1 cellular context compared by ENCODE assay signal in the genomic region with DNA sequence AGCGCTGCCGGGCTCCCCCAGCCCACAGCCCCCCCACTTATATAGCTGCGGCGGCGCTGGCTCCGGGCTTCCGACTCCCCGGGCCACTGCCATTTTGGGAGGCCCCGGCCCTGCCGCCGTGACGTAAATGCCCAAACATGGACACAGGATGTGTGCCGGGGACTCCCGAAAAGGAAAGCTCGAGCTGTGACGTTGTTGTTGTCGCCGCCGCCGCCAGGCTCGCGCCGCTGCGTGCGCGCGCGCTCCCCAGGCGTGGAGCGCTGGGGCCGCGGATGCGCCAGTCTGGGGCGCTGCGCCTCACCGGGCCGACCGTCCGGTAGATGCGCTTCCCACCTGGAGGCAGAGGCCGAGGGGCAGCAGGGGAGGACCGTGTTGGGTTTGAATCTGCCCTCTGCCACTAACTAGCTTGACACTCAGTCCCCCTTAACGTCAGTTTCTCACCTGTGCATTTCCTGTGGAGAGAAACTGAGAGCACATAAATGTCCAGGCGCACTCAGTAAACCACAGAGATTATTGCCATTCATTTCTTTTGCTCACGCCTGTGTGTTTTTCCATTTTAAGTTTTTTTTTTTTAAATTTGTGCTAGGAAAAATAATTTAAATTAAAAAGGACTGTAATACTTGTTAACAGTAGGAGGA.
A peak's percentile ranks its signal among the peaks of the same experiment; 100 is the strongest.
TF ChIP-seq lines count a peak whose summit lies in the region.

A gene (minus strand): TSS at position 15 of the 638 bp plus-strand sequence. CDS start 231 bp downstream, outside the sequence.

TF ChIP-seq in HepG2, 621 proteins besides CTCF, POLR2A, EP300 and RAD21 (continued from another document and continues in another):
- TF ChIP-seq, protein P1, sequence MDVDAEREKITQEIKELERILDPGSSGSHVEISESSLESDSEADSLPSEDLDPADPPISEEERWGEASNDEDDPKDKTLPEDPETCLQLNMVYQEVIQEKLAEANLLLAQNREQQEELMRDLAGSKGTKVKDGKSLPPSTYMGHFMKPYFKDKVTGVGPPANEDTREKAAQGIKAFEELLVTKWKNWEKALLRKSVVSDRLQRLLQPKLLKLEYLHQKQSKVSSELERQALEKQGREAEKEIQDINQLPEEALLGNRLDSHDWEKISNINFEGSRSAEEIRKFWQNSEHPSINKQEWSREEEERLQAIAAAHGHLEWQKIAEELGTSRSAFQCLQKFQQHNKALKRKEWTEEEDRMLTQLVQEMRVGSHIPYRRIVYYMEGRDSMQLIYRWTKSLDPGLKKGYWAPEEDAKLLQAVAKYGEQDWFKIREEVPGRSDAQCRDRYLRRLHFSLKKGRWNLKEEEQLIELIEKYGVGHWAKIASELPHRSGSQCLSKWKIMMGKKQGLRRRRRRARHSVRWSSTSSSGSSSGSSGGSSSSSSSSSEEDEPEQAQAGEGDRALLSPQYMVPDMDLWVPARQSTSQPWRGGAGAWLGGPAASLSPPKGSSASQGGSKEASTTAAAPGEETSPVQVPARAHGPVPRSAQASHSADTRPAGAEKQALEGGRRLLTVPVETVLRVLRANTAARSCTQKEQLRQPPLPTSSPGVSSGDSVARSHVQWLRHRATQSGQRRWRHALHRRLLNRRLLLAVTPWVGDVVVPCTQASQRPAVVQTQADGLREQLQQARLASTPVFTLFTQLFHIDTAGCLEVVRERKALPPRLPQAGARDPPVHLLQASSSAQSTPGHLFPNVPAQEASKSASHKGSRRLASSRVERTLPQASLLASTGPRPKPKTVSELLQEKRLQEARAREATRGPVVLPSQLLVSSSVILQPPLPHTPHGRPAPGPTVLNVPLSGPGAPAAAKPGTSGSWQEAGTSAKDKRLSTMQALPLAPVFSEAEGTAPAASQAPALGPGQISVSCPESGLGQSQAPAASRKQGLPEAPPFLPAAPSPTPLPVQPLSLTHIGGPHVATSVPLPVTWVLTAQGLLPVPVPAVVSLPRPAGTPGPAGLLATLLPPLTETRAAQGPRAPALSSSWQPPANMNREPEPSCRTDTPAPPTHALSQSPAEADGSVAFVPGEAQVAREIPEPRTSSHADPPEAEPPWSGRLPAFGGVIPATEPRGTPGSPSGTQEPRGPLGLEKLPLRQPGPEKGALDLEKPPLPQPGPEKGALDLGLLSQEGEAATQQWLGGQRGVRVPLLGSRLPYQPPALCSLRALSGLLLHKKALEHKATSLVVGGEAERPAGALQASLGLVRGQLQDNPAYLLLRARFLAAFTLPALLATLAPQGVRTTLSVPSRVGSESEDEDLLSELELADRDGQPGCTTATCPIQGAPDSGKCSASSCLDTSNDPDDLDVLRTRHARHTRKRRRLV (CRISPR knock-in tag; IDR thresholded peaks at IDR 0.05): no peak
- TF ChIP-seq SP2 (CRISPR knock-in tag; IDR thresholded peaks at IDR 0.05) (no peak), HOXA7 (CRISPR knock-in tag; IDR thresholded peaks at IDR 0.05) (no peak), SAP130 (CRISPR knock-in tag; IDR thresholded peaks at IDR 0.05; ENCODE audit: low read depth) (peak; percentile 61), FOXA3 (CRISPR knock-in tag; IDR thresholded peaks at IDR 0.05) (no peak), ZNF101 (CRISPR knock-in tag; IDR thresholded peaks at IDR 0.05; ENCODE audit: borderline replicate concordance, low read depth) (no peak), ZNF326 (CRISPR knock-in tag; IDR thresholded peaks at IDR 0.05; ENCODE audit: borderline replicate concordance) (no peak), FOXM1 (CRISPR knock-in tag; IDR thresholded peaks at IDR 0.05) (no peak), PAWR (CRISPR knock-in tag; IDR thresholded peaks at IDR 0.05; ENCODE audit: borderline replicate concordance) (no peak), CENPT (CRISPR knock-in tag; IDR thresholded peaks at IDR 0.05; ENCODE audit: low read depth) (0 out of 2 replicates have a peak, but pooled peaks have one; percentile 57), SOX6 (IDR thresholded peaks at IDR 0.05) (no peak), SOX6 (CRISPR knock-in tag; IDR thresholded peaks at IDR 0.05) (no peak), HDAC2 (CRISPR knock-in tag; IDR thresholded peaks at IDR 0.05) (no peak), AHR (CRISPR knock-in tag; IDR thresholded peaks at IDR 0.05) (no peak), ZNF460 (CRISPR knock-in tag; IDR thresholded peaks at IDR 0.05; ENCODE audit: borderline replicate concordance) (no peak), HES4 (CRISPR knock-in tag; IDR thresholded peaks at IDR 0.05; ENCODE audit: borderline replicate concordance) (no peak), ZNF670 (CRISPR knock-in tag; IDR thresholded peaks at IDR 0.05; ENCODE audit: borderline replicate concordance) (no peak), SP5 (CRISPR knock-in tag; IDR thresholded peaks at IDR 0.05; ENCODE audit: borderline replicate concordance, low read depth) (no peak), BHLHE40 (IDR thresholded peaks at IDR 0.05; ENCODE audit: low read length) (no peak), ZNF703 (CRISPR knock-in tag; IDR thresholded peaks at IDR 0.05; ENCODE audit: borderline replicate concordance) (no peak)
- TF ChIP-seq, protein P2, sequence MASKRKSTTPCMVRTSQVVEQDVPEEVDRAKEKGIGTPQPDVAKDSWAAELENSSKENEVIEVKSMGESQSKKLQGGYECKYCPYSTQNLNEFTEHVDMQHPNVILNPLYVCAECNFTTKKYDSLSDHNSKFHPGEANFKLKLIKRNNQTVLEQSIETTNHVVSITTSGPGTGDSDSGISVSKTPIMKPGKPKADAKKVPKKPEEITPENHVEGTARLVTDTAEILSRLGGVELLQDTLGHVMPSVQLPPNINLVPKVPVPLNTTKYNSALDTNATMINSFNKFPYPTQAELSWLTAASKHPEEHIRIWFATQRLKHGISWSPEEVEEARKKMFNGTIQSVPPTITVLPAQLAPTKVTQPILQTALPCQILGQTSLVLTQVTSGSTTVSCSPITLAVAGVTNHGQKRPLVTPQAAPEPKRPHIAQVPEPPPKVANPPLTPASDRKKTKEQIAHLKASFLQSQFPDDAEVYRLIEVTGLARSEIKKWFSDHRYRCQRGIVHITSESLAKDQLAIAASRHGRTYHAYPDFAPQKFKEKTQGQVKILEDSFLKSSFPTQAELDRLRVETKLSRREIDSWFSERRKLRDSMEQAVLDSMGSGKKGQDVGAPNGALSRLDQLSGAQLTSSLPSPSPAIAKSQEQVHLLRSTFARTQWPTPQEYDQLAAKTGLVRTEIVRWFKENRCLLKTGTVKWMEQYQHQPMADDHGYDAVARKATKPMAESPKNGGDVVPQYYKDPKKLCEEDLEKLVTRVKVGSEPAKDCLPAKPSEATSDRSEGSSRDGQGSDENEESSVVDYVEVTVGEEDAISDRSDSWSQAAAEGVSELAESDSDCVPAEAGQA (IDR thresholded peaks at IDR 0.05; ENCODE audit: low read depth): no peak
- TF ChIP-seq, protein P2 (CRISPR knock-in tag; IDR thresholded peaks at IDR 0.05; ENCODE audit: borderline replicate concordance): no peak
- TF ChIP-seq, protein P3, sequence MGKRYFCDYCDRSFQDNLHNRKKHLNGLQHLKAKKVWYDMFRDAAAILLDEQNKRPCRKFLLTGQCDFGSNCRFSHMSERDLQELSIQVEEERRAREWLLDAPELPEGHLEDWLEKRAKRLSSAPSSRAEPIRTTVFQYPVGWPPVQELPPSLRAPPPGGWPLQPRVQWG (CRISPR knock-in tag; IDR thresholded peaks at IDR 0.05; ENCODE audit: borderline replicate concordance, low read depth): no peak
- TF ChIP-seq, protein P4, sequence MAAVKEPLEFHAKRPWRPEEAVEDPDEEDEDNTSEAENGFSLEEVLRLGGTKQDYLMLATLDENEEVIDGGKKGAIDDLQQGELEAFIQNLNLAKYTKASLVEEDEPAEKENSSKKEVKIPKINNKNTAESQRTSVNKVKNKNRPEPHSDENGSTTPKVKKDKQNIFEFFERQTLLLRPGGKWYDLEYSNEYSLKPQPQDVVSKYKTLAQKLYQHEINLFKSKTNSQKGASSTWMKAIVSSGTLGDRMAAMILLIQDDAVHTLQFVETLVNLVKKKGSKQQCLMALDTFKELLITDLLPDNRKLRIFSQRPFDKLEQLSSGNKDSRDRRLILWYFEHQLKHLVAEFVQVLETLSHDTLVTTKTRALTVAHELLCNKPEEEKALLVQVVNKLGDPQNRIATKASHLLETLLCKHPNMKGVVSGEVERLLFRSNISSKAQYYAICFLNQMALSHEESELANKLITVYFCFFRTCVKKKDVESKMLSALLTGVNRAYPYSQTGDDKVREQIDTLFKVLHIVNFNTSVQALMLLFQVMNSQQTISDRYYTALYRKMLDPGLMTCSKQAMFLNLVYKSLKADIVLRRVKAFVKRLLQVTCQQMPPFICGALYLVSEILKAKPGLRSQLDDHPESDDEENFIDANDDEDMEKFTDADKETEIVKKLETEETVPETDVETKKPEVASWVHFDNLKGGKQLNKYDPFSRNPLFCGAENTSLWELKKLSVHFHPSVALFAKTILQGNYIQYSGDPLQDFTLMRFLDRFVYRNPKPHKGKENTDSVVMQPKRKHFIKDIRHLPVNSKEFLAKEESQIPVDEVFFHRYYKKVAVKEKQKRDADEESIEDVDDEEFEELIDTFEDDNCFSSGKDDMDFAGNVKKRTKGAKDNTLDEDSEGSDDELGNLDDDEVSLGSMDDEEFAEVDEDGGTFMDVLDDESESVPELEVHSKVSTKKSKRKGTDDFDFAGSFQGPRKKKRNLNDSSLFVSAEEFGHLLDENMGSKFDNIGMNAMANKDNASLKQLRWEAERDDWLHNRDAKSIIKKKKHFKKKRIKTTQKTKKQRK (IDR thresholded peaks at IDR 0.05; ENCODE audit: low read length): no peak
- TF ChIP-seq, protein P5, sequence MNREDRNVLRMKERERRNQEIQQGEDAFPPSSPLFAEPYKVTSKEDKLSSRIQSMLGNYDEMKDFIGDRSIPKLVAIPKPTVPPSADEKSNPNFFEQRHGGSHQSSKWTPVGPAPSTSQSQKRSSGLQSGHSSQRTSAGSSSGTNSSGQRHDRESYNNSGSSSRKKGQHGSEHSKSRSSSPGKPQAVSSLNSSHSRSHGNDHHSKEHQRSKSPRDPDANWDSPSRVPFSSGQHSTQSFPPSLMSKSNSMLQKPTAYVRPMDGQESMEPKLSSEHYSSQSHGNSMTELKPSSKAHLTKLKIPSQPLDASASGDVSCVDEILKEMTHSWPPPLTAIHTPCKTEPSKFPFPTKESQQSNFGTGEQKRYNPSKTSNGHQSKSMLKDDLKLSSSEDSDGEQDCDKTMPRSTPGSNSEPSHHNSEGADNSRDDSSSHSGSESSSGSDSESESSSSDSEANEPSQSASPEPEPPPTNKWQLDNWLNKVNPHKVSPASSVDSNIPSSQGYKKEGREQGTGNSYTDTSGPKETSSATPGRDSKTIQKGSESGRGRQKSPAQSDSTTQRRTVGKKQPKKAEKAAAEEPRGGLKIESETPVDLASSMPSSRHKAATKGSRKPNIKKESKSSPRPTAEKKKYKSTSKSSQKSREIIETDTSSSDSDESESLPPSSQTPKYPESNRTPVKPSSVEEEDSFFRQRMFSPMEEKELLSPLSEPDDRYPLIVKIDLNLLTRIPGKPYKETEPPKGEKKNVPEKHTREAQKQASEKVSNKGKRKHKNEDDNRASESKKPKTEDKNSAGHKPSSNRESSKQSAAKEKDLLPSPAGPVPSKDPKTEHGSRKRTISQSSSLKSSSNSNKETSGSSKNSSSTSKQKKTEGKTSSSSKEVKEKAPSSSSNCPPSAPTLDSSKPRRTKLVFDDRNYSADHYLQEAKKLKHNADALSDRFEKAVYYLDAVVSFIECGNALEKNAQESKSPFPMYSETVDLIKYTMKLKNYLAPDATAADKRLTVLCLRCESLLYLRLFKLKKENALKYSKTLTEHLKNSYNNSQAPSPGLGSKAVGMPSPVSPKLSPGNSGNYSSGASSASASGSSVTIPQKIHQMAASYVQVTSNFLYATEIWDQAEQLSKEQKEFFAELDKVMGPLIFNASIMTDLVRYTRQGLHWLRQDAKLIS (CRISPR knock-in tag; IDR thresholded peaks at IDR 0.05): no peak
- TF ChIP-seq, protein P6, sequence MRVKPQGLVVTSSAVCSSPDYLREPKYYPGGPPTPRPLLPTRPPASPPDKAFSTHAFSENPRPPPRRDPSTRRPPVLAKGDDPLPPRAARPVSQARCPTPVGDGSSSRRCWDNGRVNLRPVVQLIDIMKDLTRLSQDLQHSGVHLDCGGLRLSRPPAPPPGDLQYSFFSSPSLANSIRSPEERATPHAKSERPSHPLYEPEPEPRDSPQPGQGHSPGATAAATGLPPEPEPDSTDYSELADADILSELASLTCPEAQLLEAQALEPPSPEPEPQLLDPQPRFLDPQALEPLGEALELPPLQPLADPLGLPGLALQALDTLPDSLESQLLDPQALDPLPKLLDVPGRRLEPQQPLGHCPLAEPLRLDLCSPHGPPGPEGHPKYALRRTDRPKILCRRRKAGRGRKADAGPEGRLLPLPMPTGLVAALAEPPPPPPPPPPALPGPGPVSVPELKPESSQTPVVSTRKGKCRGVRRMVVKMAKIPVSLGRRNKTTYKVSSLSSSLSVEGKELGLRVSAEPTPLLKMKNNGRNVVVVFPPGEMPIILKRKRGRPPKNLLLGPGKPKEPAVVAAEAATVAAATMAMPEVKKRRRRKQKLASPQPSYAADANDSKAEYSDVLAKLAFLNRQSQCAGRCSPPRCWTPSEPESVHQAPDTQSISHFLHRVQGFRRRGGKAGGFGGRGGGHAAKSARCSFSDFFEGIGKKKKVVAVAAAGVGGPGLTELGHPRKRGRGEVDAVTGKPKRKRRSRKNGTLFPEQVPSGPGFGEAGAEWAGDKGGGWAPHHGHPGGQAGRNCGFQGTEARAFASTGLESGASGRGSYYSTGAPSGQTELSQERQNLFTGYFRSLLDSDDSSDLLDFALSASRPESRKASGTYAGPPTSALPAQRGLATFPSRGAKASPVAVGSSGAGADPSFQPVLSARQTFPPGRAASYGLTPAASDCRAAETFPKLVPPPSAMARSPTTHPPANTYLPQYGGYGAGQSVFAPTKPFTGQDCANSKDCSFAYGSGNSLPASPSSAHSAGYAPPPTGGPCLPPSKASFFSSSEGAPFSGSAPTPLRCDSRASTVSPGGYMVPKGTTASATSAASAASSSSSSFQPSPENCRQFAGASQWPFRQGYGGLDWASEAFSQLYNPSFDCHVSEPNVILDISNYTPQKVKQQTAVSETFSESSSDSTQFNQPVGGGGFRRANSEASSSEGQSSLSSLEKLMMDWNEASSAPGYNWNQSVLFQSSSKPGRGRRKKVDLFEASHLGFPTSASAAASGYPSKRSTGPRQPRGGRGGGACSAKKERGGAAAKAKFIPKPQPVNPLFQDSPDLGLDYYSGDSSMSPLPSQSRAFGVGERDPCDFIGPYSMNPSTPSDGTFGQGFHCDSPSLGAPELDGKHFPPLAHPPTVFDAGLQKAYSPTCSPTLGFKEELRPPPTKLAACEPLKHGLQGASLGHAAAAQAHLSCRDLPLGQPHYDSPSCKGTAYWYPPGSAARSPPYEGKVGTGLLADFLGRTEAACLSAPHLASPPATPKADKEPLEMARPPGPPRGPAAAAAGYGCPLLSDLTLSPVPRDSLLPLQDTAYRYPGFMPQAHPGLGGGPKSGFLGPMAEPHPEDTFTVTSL (CRISPR knock-in tag; IDR thresholded peaks at IDR 0.05; ENCODE audit: borderline replicate concordance): no peak
